8 cellular contexts compared by ENCODE assay signal in genomic region chr3:101827211-101828174, GRCh38. TPM values are rescaled to one million over a fixed set of nuclear protein-coding genes. Genes with fewer than 3 reads are reported as not detected.
DNase-seq lines count a peak whose midpoint lies in the region; ATAC-seq and TF ChIP-seq lines count a peak whose summit lies in the region.

No MANE protein-coding gene starts in this region.

- no peaks in the 10 kb centered on the region for H3K36me3 ChIP-seq in CD4-positive, alpha-beta memory T cell (ENCODE audit: insufficient read depth, low read length)
- peaks cover 0 to 10% (median 0%) of the 10 kb centered on the region in 9 donors for H3K36me3 ChIP-seq in heart right ventricle

- peaks cover 0 to 1% of the 10 kb centered on the region in 2 donors for H3K36me3 Mint-ChIP-seq in CD4-positive, alpha-beta memory T cell
- peaks cover 19% of the 10 kb centered on the region for H3K36me3 Mint-ChIP-seq in activated naive CD8-positive, alpha-beta T cell treated with anti-CD3 and anti-CD28 coated beads, Interleukin-2, amount 10 ng/mL, durations not matched to agents 7 days and 5 days
- H3K36me3 Mint-ChIP-seq in type B pancreatic cell = peaks cover 4% of the 10 kb centered on the region

- H3K27ac Mint-ChIP-seq in CD4-positive, alpha-beta memory T cell = peak overlapping the region; percentile 96 to 100 (median 98)
- peak overlapping the region; percentile 95 for H3K27ac Mint-ChIP-seq in activated naive CD8-positive, alpha-beta T cell treated with anti-CD3 and anti-CD28 coated beads, Interleukin-2, amount 10 ng/mL, durations not matched to agents 7 days and 5 days
- peak overlapping the region; percentile 94 for H3K27ac Mint-ChIP-seq in type B pancreatic cell

- intact Hi-C loops in CD4-positive, alpha-beta memory T cell (cut with micrococcal nuclease) = loop anchor here (1.0 to 5.0 kb wide), 2 partner anchors 23 to 110 kb away; no protein-coding TSS in a partner anchor
- intact Hi-C loops in heart right ventricle (cut with DNase I) (loop anchor here in 4 of 10 donors (2.0 to 10.0 kb wide), 2 partner anchors 21 to 367 kb away; partner anchors contain the start of gene NFKBIZ (in 3 of the 4)), posterior cingulate gyrus (cut with DNase I) (no loop called here)

- peak overlapping the region; percentile 92 for H3K27ac ChIP-seq in CD4-positive, alpha-beta memory T cell (ENCODE audit: low read depth, low read length)
- peak overlapping the region; percentile 72 to 92 (median 85) for H3K27ac ChIP-seq in heart right ventricle

- H3K4me1 Mint-ChIP-seq in CD4-positive, alpha-beta memory T cell = peaks cover 35 to 59% (median 44%) of the 10 kb centered on the region in 4 donors
- H3K4me1 Mint-ChIP-seq in activated naive CD8-positive, alpha-beta T cell treated with anti-CD3 and anti-CD28 coated beads, Interleukin-2, amount 10 ng/mL, durations not matched to agents 7 days and 5 days = peaks cover 39% of the 10 kb centered on the region
- peaks cover 32% of the 10 kb centered on the region for H3K4me1 Mint-ChIP-seq in type B pancreatic cell (ENCODE audit: unreplicated experiment)

- no peaks in the 10 kb centered on the region for H3K9me3 ChIP-seq in CD4-positive, alpha-beta memory T cell (ENCODE audit: control insufficient read depth in 1 of 2, low read length in 2 of 2)
- H3K9me3 ChIP-seq in heart right ventricle = no peaks in the 10 kb centered on the region

- DNase-seq in CD4-positive, alpha-beta memory T cell = peak; percentile 76 to 92 (median 80)
- DNase-seq in HK-2 (ENCODE audit: unreplicated experiment) = peak; percentile 87
- peak; percentile 21 for DNase-seq in SKM-1 (lab: John Stamatoyannopoulos, UW; ENCODE audit: unreplicated experiment)
- DNase-seq in activated naive CD8-positive, alpha-beta T cell treated with anti-CD3 and anti-CD28 coated beads, Interleukin-2, amount 10 ng/mL, durations not matched to agents 7 days and 5 days = peak; percentile 74
- DNase-seq in heart right ventricle = peak; percentile 55 to 83
- DNase-seq in posterior cingulate gyrus = peak in 8 of 10 donors; percentile 12 to 91 (median 48)
- no peak for DNase-seq in type B pancreatic cell (ENCODE audit: extremely low spot score, unreplicated experiment)

- TF ChIP-seq CTCF in heart right ventricle (IDR thresholded peaks at IDR 0.05) = no peak
- TF ChIP-seq CTCF in type B pancreatic cell (conservative IDR thresholded peaks at IDR 0.05) = peak; percentile 21

- H3K4me3 Mint-ChIP-seq in CD4-positive, alpha-beta memory T cell = peak overlapping the region; percentile 89 to 98 (median 94)
- peak overlapping the region; percentile 89 for H3K4me3 Mint-ChIP-seq in activated naive CD8-positive, alpha-beta T cell treated with anti-CD3 and anti-CD28 coated beads, Interleukin-2, amount 10 ng/mL, durations not matched to agents 7 days and 5 days
- peak overlapping the region; percentile 93 for H3K4me3 Mint-ChIP-seq in type B pancreatic cell

- no peaks in the 10 kb centered on the region for H3K27me3 Mint-ChIP-seq in CD4-positive, alpha-beta memory T cell
- H3K27me3 Mint-ChIP-seq in activated naive CD8-positive, alpha-beta T cell treated with anti-CD3 and anti-CD28 coated beads, Interleukin-2, amount 10 ng/mL, durations not matched to agents 7 days and 5 days = no peaks in the 10 kb centered on the region
- H3K27me3 Mint-ChIP-seq in type B pancreatic cell = no peaks in the 10 kb centered on the region

- peaks cover 40% of the 10 kb centered on the region for H3K4me1 ChIP-seq in CD4-positive, alpha-beta memory T cell (ENCODE audit: insufficient read depth, low read length)
- peaks cover 5 to 57% (median 34%) of the 10 kb centered on the region in 9 donors for H3K4me1 ChIP-seq in heart right ventricle

- POLR2A ChIA-PET in CD4-positive, alpha-beta memory T cell (lab: Charles Lee; ENCODE audit: partially characterized antibody) = interaction anchor here (0.7 to 6.9 kb wide), 18 partner anchors 9 to 398 kb away, joined by 3 to 213 read pairs (median 6); partner anchors contain the start of genes CEP97, NFKBIZ, NXPE3 and PCNP
- POLR2A ChIA-PET in activated naive CD8-positive, alpha-beta T cell treated with anti-CD3 and anti-CD28 coated beads, Interleukin-2, amount 10 ng/mL, durations not matched to agents 7 days and 5 days (lab: Charles Lee) = interaction anchor here (0.7 to 4.9 kb wide), 15 partner anchors 13 to 287 kb away, joined by 3 to 124 read pairs (median 4); partner anchors contain the start of genes CEP97, NFKBIZ, NXPE3 and RPL24

- H3K9me3 Mint-ChIP-seq in CD4-positive, alpha-beta memory T cell = no peaks in the 10 kb centered on the region
- H3K9me3 Mint-ChIP-seq in activated naive CD8-positive, alpha-beta T cell treated with anti-CD3 and anti-CD28 coated beads, Interleukin-2, amount 10 ng/mL, durations not matched to agents 7 days and 5 days = no peaks in the 10 kb centered on the region
- no peaks in the 10 kb centered on the region for H3K9me3 Mint-ChIP-seq in type B pancreatic cell

- CTCF ChIA-PET in CD4-positive, alpha-beta memory T cell (lab: Charles Lee; ENCODE audit: partially characterized antibody) = interaction anchor here (0.8 to 3.2 kb wide), 11 partner anchors 15 to 401 kb away, joined by 3 to 10 read pairs (median 6); partner anchors contain the start of genes CEP97 and NFKBIZ

- no peaks in the 10 kb centered on the region for H3K27me3 ChIP-seq in CD4-positive, alpha-beta memory T cell (ENCODE audit: insufficient read depth, low read length)
- no peaks in the 10 kb centered on the region for H3K27me3 ChIP-seq in heart right ventricle

- ATAC-seq in GM19463 (IDR thresholded peaks at IDR 0.05; ENCODE audit: unreplicated experiment) = peak; percentile 75
- peak; percentile 90 for ATAC-seq in activated naive CD8-positive, alpha-beta T cell treated with anti-CD3 and anti-CD28 coated beads, Interleukin-2, amount 10 ng/mL, durations not matched to agents 7 days and 5 days (ENCODE audit: low read depth)
- ATAC-seq in heart right ventricle = peak; percentile 83 to 93 (median 88)

- peak overlapping the region; percentile 63 to 89 for H3K4me3 ChIP-seq in CD4-positive, alpha-beta memory T cell (ENCODE audit: low read length in 2 of 2)
- peak overlapping the region; percentile 38 to 72 (median 57) for H3K4me3 ChIP-seq in heart right ventricle

- WGBS in heart right ventricle, 2 donors = 1% methylated on average over 30 of the region's 30 CpGs

RNA-seq across cellular contexts. Expression of gene NFKBIZ, which starts 21.8 kb away (rescaled TPM):
- 10 to 100 TPM; 75.9 to 79.5 TPM for total RNA-seq in CD4-positive, alpha-beta memory T cell
- 10 to 100 TPM in 1 of 2 donors, 1 to 10 TPM in 1; 7.3 to 13.2 TPM for polyA plus RNA-seq in CD4-positive, alpha-beta memory T cell
- 10 to 100 TPM; 72.5 to 76.3 TPM for total RNA-seq in activated naive CD8-positive, alpha-beta T cell treated with anti-CD3 and anti-CD28 coated beads, Interleukin-2, amount 10 ng/mL, durations not matched to agents 7 days and 5 days
- total RNA-seq in heart right ventricle = 10 to 100 TPM in 9 of 10 donors, 1 to 10 TPM in 1; 7.7 to 26.2 (median 12.8) TPM
- 10 to 100 TPM in 1 of 2 donors, 1 to 10 TPM in 1; 5.4 to 10.5 TPM for polyA plus RNA-seq in heart right ventricle
- 54.1 and 87.6 TPM in 2 replicates for total RNA-seq in type B pancreatic cell (ENCODE audit: low replicate concordance)

RNA-seq across cellular contexts. Expression of gene NXPE3, which starts 48.5 kb away (rescaled TPM):
- total RNA-seq in CD4-positive, alpha-beta memory T cell = 10 to 100 TPM; 35.7 to 37.2 TPM
- 10 to 100 TPM; 36.2 to 50.0 TPM for polyA plus RNA-seq in CD4-positive, alpha-beta memory T cell
- 10 to 100 TPM; 29.8 to 30.7 TPM for total RNA-seq in activated naive CD8-positive, alpha-beta T cell treated with anti-CD3 and anti-CD28 coated beads, Interleukin-2, amount 10 ng/mL, durations not matched to agents 7 days and 5 days
- total RNA-seq in heart right ventricle (10 to 100 TPM; 30.2 to 50.3 (median 35.7) TPM), type B pancreatic cell (ENCODE audit: low replicate concordance) (3.8 and 12.5 TPM in 2 replicates)
- polyA plus RNA-seq in heart right ventricle = 10 to 100 TPM in 1 of 2 donors, 1 to 10 TPM in 1; 7.6 to 11.7 TPM
